Comparison of ENCODE assay signal across 23 cellular contexts in genomic region chr5:58844395-58844794, GRCh38.
DNase-seq lines count a peak whose midpoint lies in the region; ATAC-seq and TF ChIP-seq lines count a peak whose summit lies in the region.
"Had no signal": no experiment of that assay in that cellular context is flagged by ENCODE, and none has a peak within 500 bp of the region (broad histone marks: within the 10 kb centered on the region; RNA-seq: fewer than 3 reads in every experiment).

No MANE protein-coding gene starts in this region.

- no peaks in the 10 kb centered on the region for H3K27me3 Mint-ChIP-seq in progenitor cell of endocrine pancreas
- H3K27me3 Mint-ChIP-seq: B cell had no signal

- no peaks in the 10 kb centered on the region for H4K20me1 ChIP-seq in PC-9 (ENCODE audit: insufficient read depth)
- H4K20me1 ChIP-seq: BLaER1 treated with 17β-estradiol and CSF1 and Interleukin-3, amounts not matched to agents 10 nM and 100 nM had no signal

- no peak overlapping the region for H3K27ac ChIP-seq in PC-9
- no peak overlapping the region for H3K27ac ChIP-seq in A673 (ENCODE audit: low read depth, low read length, poor library complexity, severe bottlenecking)
- no peak overlapping the region for H3K27ac ChIP-seq in aorta (ENCODE audit: low read depth in 1 of 2, low read length in 2 of 2)
- H3K27ac ChIP-seq: BLaER1 treated with 17β-estradiol and CSF1 and Interleukin-3, amounts not matched to agents 10 nM and 100 nM; C4-2B had no signal

- CTCF ChIA-PET in PC-9 (lab: Charles Lee): interaction anchor here (1.1 kb wide), 1 partner anchor 1065 kb away, joined by 3 read pairs; no protein-coding TSS in a partner anchor
- CTCF ChIA-PET in A673 (lab: Charles Lee): no interaction called here

- POLR2A ChIA-PET in PC-9 (lab: Charles Lee; ENCODE audit: unreplicated experiment) (interaction anchor here (0.7 kb wide), 1 partner anchor 214 kb away, joined by 6 read pairs; no protein-coding TSS in a partner anchor), A673 (lab: Charles Lee; ENCODE audit: low non-redundant PET) (no interaction called here)

- TF ChIP-seq CTCF in LNCaP clone FGC (IDR thresholded peaks at IDR 0.05; ENCODE audit: control insufficient read depth, extremely low read depth, insufficient read depth) (no peak), PC-9 (conservative IDR thresholded peaks at IDR 0.05) (no peak), progenitor cell of endocrine pancreas (IDR thresholded peaks at IDR 0.05; ENCODE audit: unreplicated experiment) (no peak), A673 (conservative IDR thresholded peaks at IDR 0.05; ENCODE audit: low read depth, low read length) (no peak)

- H3K4me2 ChIP-seq in PC-9: peak overlapping the region; percentile 17

- 68 to 81% methylated on average over 2 of the region's 2 CpGs for WGBS in aorta, 2 donors

- 0 out of 2 replicates have a peak, but pooled peaks cover 3% of the 10 kb centered on the region for H3K9me3 ChIP-seq in PC-9 (ENCODE audit: insufficient read depth, low read depth)
- H3K9me3 ChIP-seq in A673 (ENCODE audit: low read depth, low read length, poor library complexity, severe bottlenecking): no peaks in the 10 kb centered on the region
- peaks cover 2% of the 10 kb centered on the region for H3K9me3 ChIP-seq in aorta (ENCODE audit: control insufficient read depth, low read length)

- H3K27ac Mint-ChIP-seq in progenitor cell of endocrine pancreas: peak overlapping the region; percentile 47
- H3K27ac Mint-ChIP-seq: B cell; CD4-positive, alpha-beta memory T cell; CD8-positive, alpha-beta memory T cell had no signal

- peaks cover 4% of the 10 kb centered on the region for H3K9me3 Mint-ChIP-seq in progenitor cell of endocrine pancreas (ENCODE audit: low read depth)

- H3K4me1 ChIP-seq in PC-9 (replicated peaks; ENCODE audit: insufficient read depth) (peaks cover 29% of the 10 kb centered on the region), A673 (ENCODE audit: insufficient read depth, low read length, poor library complexity, severe bottlenecking) (no peaks in the 10 kb centered on the region), aorta (ENCODE audit: control insufficient read depth in 1 of 2, insufficient read depth in 2 of 2, low read length in 2 of 2) (no peaks in the 10 kb centered on the region)

- no peak for ATAC-seq in aorta (ENCODE audit: low FRiP score)

- H3K4me3 Mint-ChIP-seq in progenitor cell of endocrine pancreas (ENCODE audit: low read depth): no peak overlapping the region
- H3K4me3 Mint-ChIP-seq: B cell; CD4-positive, alpha-beta memory T cell had no signal

- H3K4me1 Mint-ChIP-seq in progenitor cell of endocrine pancreas (ENCODE audit: low read depth): peaks cover 15% of the 10 kb centered on the region
- H3K4me1 Mint-ChIP-seq: B cell; CD4-positive, alpha-beta memory T cell; CD8-positive, alpha-beta memory T cell had no signal

- DNase-seq in LNCaP clone FGC (ENCODE audit: low read depth) (peak; percentile 51), PC-9 (peak; percentile 44 to 45), left kidney (ENCODE audit: low read depth, low spot score) (peak; percentile 27), progenitor cell of endocrine pancreas (ENCODE audit: low spot score, unreplicated experiment) (no peak), SK-N-DZ (ENCODE audit: low spot score) (no peak), RPMI8226 (no peak), A673 (ENCODE audit: low spot score) (no peak), aorta (no peak)
- DNase-seq: 8988T; AML-193; CD4-positive, alpha-beta memory T cell; CD8-positive, alpha-beta memory T cell; COR-L47; DMS 273 treated with DMSO at 0.1 percent for 48 hours; DMS153; DMS53; DMS79; DND-41; EL; GF-D8 had no signal

- no peak overlapping the region for H2AFZ ChIP-seq in PC-9

- peaks cover 2% of the 10 kb centered on the region for H3K36me3 Mint-ChIP-seq in progenitor cell of endocrine pancreas (ENCODE audit: insufficient read depth)
- H3K36me3 Mint-ChIP-seq: CD8-positive, alpha-beta memory T cell had no signal

- intact Hi-C loops in PC-9 (cut with micrococcal nuclease; ENCODE audit: unreplicated experiment) (no loop called here), A673 (cut with micrococcal nuclease; ENCODE audit: unreplicated experiment) (no loop called here), aorta (cut with DNase I) (no loop called here)

- H3K36me3 ChIP-seq in PC-9 (ENCODE audit: low read depth): no peaks in the 10 kb centered on the region
- H3K36me3 ChIP-seq in A673 (ENCODE audit: insufficient read depth, low read length, poor library complexity, severe bottlenecking): no peaks in the 10 kb centered on the region
- no peaks in the 10 kb centered on the region for H3K36me3 ChIP-seq in aorta (ENCODE audit: control insufficient read depth in 1 of 2, insufficient read depth in 2 of 2, low read length in 1 of 2)
- H3K36me3 ChIP-seq: BLaER1 treated with 17β-estradiol and CSF1 and Interleukin-3, amounts not matched to agents 10 nM and 100 nM had no signal

- BruUV-seq in PC-9 (replicated peaks; lab: Mats Ljungman, UMichigan) (no TSS peak), A673 (replicated peaks; lab: Mats Ljungman, UMichigan) (no TSS peak)

- H3K27me3 ChIP-seq in PC-9 (ENCODE audit: insufficient read depth, low read depth) (no peaks in the 10 kb centered on the region), A673 (replicated peaks; ENCODE audit: insufficient read depth, low read depth, low read length, poor library complexity) (no peaks in the 10 kb centered on the region), aorta (ENCODE audit: control insufficient read depth in 1 of 2, insufficient read depth in 2 of 2, low read length in 1 of 2) (no peaks in the 10 kb centered on the region)
- H3K27me3 ChIP-seq: BLaER1 treated with 17β-estradiol and CSF1 and Interleukin-3, amounts not matched to agents 10 nM and 100 nM had no signal

- H3K79me2 ChIP-seq in PC-9 (ENCODE audit: low read depth): no peaks in the 10 kb centered on the region

- no peak overlapping the region for H3K4me3 ChIP-seq in LNCaP clone FGC (ENCODE audit: low read depth, low read length)
- H3K4me3 ChIP-seq in PC-9: no peak overlapping the region
- no peak overlapping the region for H3K4me3 ChIP-seq in A673 (ENCODE audit: low read depth, low read length, poor library complexity, severe bottlenecking)
- H3K4me3 ChIP-seq in aorta (ENCODE audit: low read length in 2 of 2): no peak overlapping the region
- H3K4me3 ChIP-seq: BLaER1 treated with 17β-estradiol and CSF1 and Interleukin-3, amounts not matched to agents 10 nM and 100 nM had no signal

- H3K9me2 ChIP-seq in PC-9 (ENCODE audit: insufficient read depth): no peaks in the 10 kb centered on the region

- no peaks in the 10 kb centered on the region for H3F3A ChIP-seq in PC-9 (ENCODE audit: insufficient read depth, low read depth)

Comparison
In these comparisons a context has a peak if more than half of its experiments do, and no peak if none do; other contexts are left out.
1. DNase-seq: peak in LNCaP clone FGC (single experiment), PC-9 (2 of 2) and left kidney (single experiment); none in progenitor cell of endocrine pancreas (single experiment), SK-N-DZ (single experiment), RPMI8226 (single experiment), A673 (single experiment) and aorta (0 of 2).